In genomic region chr21:31915566-31915965, GRCh38 we compare ENCODE assay signal across 1 cellular context.
TF ChIP-seq lines count a peak whose summit lies in the region.

No MANE protein-coding gene starts in this region.

TF ChIP-seq in HepG2, 621 proteins besides CTCF, POLR2A, EP300 and RAD21 (continued from another document):
- TF ChIP-seq ARID5B (CRISPR knock-in tag; IDR thresholded peaks at IDR 0.05) = peak; percentile 64; the same call in 1 of the 2 replicates
- no peak for TF ChIP-seq TRAFD1 (CRISPR knock-in tag; IDR thresholded peaks at IDR 0.05; ENCODE audit: borderline replicate concordance)
- no peak for TF ChIP-seq ZBTB20 (CRISPR knock-in tag; IDR thresholded peaks at IDR 0.05; ENCODE audit: borderline replicate concordance, low read depth)
- TF ChIP-seq PAWR (CRISPR knock-in tag; IDR thresholded peaks at IDR 0.05; ENCODE audit: borderline replicate concordance) = no peak
- no peak; the same call in 1 of the 2 replicates for TF ChIP-seq KAT8 (CRISPR knock-in tag; IDR thresholded peaks at IDR 0.05)
- TF ChIP-seq GLI4 (CRISPR knock-in tag; IDR thresholded peaks at IDR 0.05; ENCODE audit: borderline replicate concordance) = no peak
- no peak for TF ChIP-seq ZNF207 (IDR thresholded peaks at IDR 0.05; ENCODE audit: borderline replicate concordance)
- no peak for TF ChIP-seq ZBTB10 (CRISPR knock-in tag; IDR thresholded peaks at IDR 0.05; ENCODE audit: borderline replicate concordance)
- TF ChIP-seq ZNF772 (CRISPR knock-in tag; IDR thresholded peaks at IDR 0.05) = no peak
- TF ChIP-seq TCF7 (IDR thresholded peaks at IDR 0.05; ENCODE audit: low read depth) = peak; percentile 19; the same call in 1 of the 2 replicates
- no peak for TF ChIP-seq ZNF484 (CRISPR knock-in tag; IDR thresholded peaks at IDR 0.05; ENCODE audit: borderline replicate concordance, low read depth)
- no peak for TF ChIP-seq SOX13 (IDR thresholded peaks at IDR 0.05)
- TF ChIP-seq SOX13 (CRISPR knock-in tag; conservative IDR thresholded peaks at IDR 0.05 in 1 of 2, IDR thresholded peaks at IDR 0.05 in 1 of 2) = peak in 1 of 2 experiments; percentile 46; a peak in 1 of 4 replicates
- 0 out of 2 replicates have a peak, but pooled peaks have one; percentile 18 for TF ChIP-seq MLX (CRISPR knock-in tag; IDR thresholded peaks at IDR 0.05)
- TF ChIP-seq ZNF224 (CRISPR knock-in tag; IDR thresholded peaks at IDR 0.05) = no peak
- TF ChIP-seq ZNF331 (CRISPR knock-in tag; IDR thresholded peaks at IDR 0.05) = 0 out of 2 replicates have a peak, but pooled peaks have one; percentile 34
- no peak for TF ChIP-seq RXRA (CRISPR knock-in tag; IDR thresholded peaks at IDR 0.05)
- TF ChIP-seq ZNF136 (CRISPR knock-in tag; IDR thresholded peaks at IDR 0.05; ENCODE audit: low read depth) = no peak
- no peak for TF ChIP-seq STAT5B (CRISPR knock-in tag; IDR thresholded peaks at IDR 0.05)
- TF ChIP-seq REPIN1 (CRISPR knock-in tag; IDR thresholded peaks at IDR 0.05; ENCODE audit: borderline replicate concordance, low read depth) = no peak
- peak; percentile 35; the same call in 1 of the 2 replicates for TF ChIP-seq SAP130 (CRISPR knock-in tag; IDR thresholded peaks at IDR 0.05; ENCODE audit: low read depth)
- no peak for TF ChIP-seq SNRNP70 (IDR thresholded peaks at IDR 0.05; ENCODE audit: low read depth, low read length)
- no peak for TF ChIP-seq THAP9 (CRISPR knock-in tag; IDR thresholded peaks at IDR 0.05; ENCODE audit: borderline replicate concordance)
- TF ChIP-seq ZNF329 (CRISPR knock-in tag; IDR thresholded peaks at IDR 0.05; ENCODE audit: low read depth) = no peak
- no peak for TF ChIP-seq JDP2 (CRISPR knock-in tag; IDR thresholded peaks at IDR 0.05; ENCODE audit: borderline replicate concordance)
